Comparison of ENCODE assay signal across 7 cellular contexts in the genomic region with DNA sequence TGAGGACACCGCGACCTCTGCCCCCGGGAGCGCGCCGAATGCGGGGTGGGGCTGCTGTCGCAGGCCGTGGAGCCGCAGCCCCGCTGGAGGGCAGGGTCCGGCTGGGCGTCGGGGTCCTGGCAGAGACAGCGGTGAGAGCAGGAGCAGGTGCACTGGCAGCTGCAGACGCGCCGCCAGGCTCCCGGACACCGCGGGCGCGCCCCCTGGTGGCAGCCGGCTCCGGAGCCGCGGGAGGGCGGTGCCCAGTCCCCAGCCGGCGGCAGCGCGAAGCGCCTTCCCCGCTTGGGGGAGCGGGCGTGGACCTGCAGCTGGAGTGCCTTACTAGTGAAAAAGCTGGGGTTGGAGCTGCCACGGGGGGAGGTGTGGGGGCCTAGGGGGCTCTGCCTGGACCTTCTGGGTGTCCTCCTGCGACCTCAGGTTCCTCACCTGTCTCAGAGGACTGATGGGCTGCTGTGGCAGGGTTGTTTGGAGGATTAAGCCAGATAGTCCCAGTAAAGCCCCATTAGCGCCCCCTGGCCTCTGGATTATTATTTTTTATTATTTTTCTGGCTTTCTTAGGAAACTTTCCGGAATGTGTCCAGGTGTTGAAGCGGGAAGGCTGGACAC.
DNase-seq lines count a peak whose midpoint lies in the region; ATAC-seq and TF ChIP-seq lines count a peak whose summit lies in the region.
"Not testable (repeated sequence)": the region's sequence is repeated elsewhere in the genome, so short reads cannot be mapped to it uniquely, and the experiment has no call there.

No MANE protein-coding gene starts in this region.

- not testable (repeated sequence) for H3K27me3 ChIP-seq in breast epithelium; skeletal muscle satellite cell (ENCODE audit: control insufficient read depth, insufficient read depth, low read length)
- peaks cover 10% of the 10 kb centered on the region for H3K27me3 ChIP-seq in iPS-18a (ENCODE audit: control insufficient read depth, insufficient read depth, low read length)

- ATAC-seq in GM18499 (IDR thresholded peaks at IDR 0.05; ENCODE audit: insufficient read depth, unreplicated experiment) = peak; percentile 75
- peak; percentile 87 for ATAC-seq in HG02840 (IDR thresholded peaks at IDR 0.05; ENCODE audit: low FRiP score, unreplicated experiment)

- intact Hi-C loops in breast epithelium (cut with DNase I; ENCODE audit: low total_unique reads) = not testable (repeated sequence)

- H3K4me2 ChIP-seq in skeletal muscle satellite cell (ENCODE audit: low read length) = peak overlapping the region; percentile 89

- H3K4me3 ChIP-seq in breast epithelium (peak overlapping the region; percentile 22 to 71 (median 57)), iPS-18a (ENCODE audit: low read length) (peak overlapping the region; percentile 73), skeletal muscle satellite cell (ENCODE audit: low read length) (peak overlapping the region; percentile 63)

- TF ChIP-seq CTCF in breast epithelium (IDR thresholded peaks at IDR 0.05) = peak; percentile 34 to 77 (median 36)

- DNase-seq in NCI-H146 (lab: John Stamatoyannopoulos, UW) (peak; percentile 76), breast epithelium (ENCODE audit: low spot score in 2 of 2) (peak; percentile 47 to 70)
- DNase-seq in activated CD4-positive, CD25-positive, alpha-beta regulatory T cell (lab: John Stamatoyannopoulos, UW) = peak; percentile 47 to 66 (median 62)

- not testable (repeated sequence) for TF ChIP-seq POLR2A in breast epithelium (IDR thresholded peaks at IDR 0.05)

- not testable (repeated sequence) for H3K4me1 ChIP-seq in breast epithelium; iPS-18a (ENCODE audit: control insufficient read depth, low read depth, low read length); skeletal muscle satellite cell (ENCODE audit: control insufficient read depth, insufficient read depth, low read length)

- H3K36me3 ChIP-seq in breast epithelium; iPS-18a (ENCODE audit: control insufficient read depth, low read depth, low read length); skeletal muscle satellite cell (ENCODE audit: insufficient read depth, low read length): not testable (repeated sequence)

- H3K9me3 ChIP-seq in breast epithelium; iPS-18a (ENCODE audit: control insufficient read depth, low read depth, low read length); skeletal muscle satellite cell (replicated peaks; ENCODE audit: low read length): not testable (repeated sequence)

- H3K27ac ChIP-seq in breast epithelium = peak overlapping the region in 1 of 2 donors; percentile 40
- not testable (repeated sequence) for H3K27ac ChIP-seq in iPS-18a (ENCODE audit: low read length)

- not testable (repeated sequence) for H3K9ac ChIP-seq in iPS-18a (ENCODE audit: low read length); skeletal muscle satellite cell (ENCODE audit: low read depth, low read length)
